Comparison of ENCODE assay signal across 1 cellular context in the genomic region with DNA sequence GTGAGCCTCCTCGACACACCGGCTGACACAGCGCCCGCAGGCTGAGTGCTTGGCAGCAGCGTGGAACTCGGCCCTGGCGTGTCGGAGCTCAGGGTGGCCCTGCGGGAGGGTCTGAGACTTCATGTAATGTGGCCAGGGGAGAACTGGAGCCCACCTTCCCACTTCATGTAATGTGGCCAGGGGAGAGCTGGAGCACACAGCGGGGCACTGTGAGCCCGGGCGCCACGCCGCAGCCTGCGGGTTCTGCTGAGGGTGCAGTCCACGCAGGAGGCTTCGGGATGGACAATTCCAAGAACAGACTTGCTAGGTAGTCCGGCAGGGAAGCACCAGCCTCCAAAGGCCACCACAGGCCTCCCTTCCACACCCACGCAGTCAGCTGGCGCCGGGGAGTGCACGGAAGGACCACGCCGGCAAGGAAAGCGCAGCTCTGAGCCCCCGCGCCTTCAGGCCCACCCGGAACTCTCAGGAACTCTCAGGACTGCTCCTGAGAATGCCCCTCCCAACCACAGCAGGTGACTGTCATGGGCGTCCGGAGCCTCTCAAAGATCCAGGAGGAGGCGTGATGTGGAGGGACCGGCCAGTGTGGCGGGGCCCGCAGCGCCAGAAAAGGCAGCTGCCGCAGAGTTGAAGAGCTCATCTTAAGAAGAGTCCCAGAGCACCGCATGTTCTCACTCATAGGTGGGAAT.
TF ChIP-seq lines count a peak whose summit lies in the region.

No MANE protein-coding gene starts in this region.

TF ChIP-seq in GM12878, 131 proteins besides CTCF, POLR2A, EP300 and RAD21:
- TF ChIP-seq ZZZ3 (IDR thresholded peaks at IDR 0.05; ENCODE audit: control insufficient read depth, insufficient read length, low read depth) (no peak), MYB (IDR thresholded peaks at IDR 0.05; ENCODE audit: borderline replicate concordance, low read depth, low read length) (no peak), JUND (IDR thresholded peaks at IDR 0.05; ENCODE audit: low read depth, low read length) (no peak), KLF5 (IDR thresholded peaks at IDR 0.05; ENCODE audit: partially characterized antibody) (no peak), WRNIP1 (IDR thresholded peaks at IDR 0.05; ENCODE audit: borderline replicate concordance, low read depth, low read length) (no peak), RFX5 (IDR thresholded peaks at IDR 0.05; ENCODE audit: low read depth, low read length) (no peak), STAT3 (IDR thresholded peaks at IDR 0.05; ENCODE audit: low read depth, low read length) (no peak), ASH2L (IDR thresholded peaks at IDR 0.05; ENCODE audit: borderline replicate concordance, low read depth) (no peak), YY1 (IDR thresholded peaks at IDR 0.05; ENCODE audit: low read depth, low read length) (no peak), SRF (IDR thresholded peaks at IDR 0.05; ENCODE audit: low read depth in 2 of 2, low read length in 2 of 2) (no peak), CREB1 (IDR thresholded peaks at IDR 0.05; ENCODE audit: low read depth) (no peak), SIX5 (IDR thresholded peaks at IDR 0.05; ENCODE audit: low read depth, low read length, severe bottlenecking) (no peak), NR2C1 (IDR thresholded peaks at IDR 0.05) (no peak), KAT2A (conservative IDR thresholded peaks at IDR 0.05; ENCODE audit: control insufficient read depth, low read depth, low read length) (no peak), MEF2A (IDR thresholded peaks at IDR 0.05; ENCODE audit: insufficient read depth, low read depth, low read length) (no peak), SREBF1 (IDR thresholded peaks at IDR 0.05; ENCODE audit: low read length) (no peak)
- TF ChIP-seq, protein P1, sequence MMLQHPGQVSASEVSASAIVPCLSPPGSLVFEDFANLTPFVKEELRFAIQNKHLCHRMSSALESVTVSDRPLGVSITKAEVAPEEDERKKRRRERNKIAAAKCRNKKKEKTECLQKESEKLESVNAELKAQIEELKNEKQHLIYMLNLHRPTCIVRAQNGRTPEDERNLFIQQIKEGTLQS (IDR thresholded peaks at IDR 0.05; ENCODE audit: borderline replicate concordance, extremely low read depth, low read depth, low read length) = no peak
- TF ChIP-seq, protein P2, sequence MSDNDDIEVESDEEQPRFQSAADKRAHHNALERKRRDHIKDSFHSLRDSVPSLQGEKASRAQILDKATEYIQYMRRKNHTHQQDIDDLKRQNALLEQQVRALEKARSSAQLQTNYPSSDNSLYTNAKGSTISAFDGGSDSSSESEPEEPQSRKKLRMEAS (IDR thresholded peaks at IDR 0.05; ENCODE audit: low read depth, low read length) = no peak
- TF ChIP-seq, protein P3, sequence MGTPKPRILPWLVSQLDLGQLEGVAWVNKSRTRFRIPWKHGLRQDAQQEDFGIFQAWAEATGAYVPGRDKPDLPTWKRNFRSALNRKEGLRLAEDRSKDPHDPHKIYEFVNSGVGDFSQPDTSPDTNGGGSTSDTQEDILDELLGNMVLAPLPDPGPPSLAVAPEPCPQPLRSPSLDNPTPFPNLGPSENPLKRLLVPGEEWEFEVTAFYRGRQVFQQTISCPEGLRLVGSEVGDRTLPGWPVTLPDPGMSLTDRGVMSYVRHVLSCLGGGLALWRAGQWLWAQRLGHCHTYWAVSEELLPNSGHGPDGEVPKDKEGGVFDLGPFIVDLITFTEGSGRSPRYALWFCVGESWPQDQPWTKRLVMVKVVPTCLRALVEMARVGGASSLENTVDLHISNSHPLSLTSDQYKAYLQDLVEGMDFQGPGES (IDR thresholded peaks at IDR 0.05) = no peak
- TF ChIP-seq, protein P4, sequence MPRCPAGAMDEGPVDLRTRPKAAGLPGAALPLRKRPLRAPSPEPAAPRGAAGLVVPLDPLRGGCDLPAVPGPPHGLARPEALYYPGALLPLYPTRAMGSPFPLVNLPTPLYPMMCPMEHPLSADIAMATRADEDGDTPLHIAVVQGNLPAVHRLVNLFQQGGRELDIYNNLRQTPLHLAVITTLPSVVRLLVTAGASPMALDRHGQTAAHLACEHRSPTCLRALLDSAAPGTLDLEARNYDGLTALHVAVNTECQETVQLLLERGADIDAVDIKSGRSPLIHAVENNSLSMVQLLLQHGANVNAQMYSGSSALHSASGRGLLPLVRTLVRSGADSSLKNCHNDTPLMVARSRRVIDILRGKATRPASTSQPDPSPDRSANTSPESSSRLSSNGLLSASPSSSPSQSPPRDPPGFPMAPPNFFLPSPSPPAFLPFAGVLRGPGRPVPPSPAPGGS (IDR thresholded peaks at IDR 0.05; ENCODE audit: borderline replicate concordance, insufficient read depth, low read depth, low read length, poor library complexity, severe bottlenecking) = no peak
